Comparison of ENCODE assay signal across 8 cellular contexts in genomic region chr3:143674100-143674968, GRCh38.
DNase-seq lines count a peak whose midpoint lies in the region; ATAC-seq lines count a peak whose summit lies in the region.

No MANE protein-coding gene starts in this region.

- DNase-seq in COLO668 (lab: John Stamatoyannopoulos, UW; ENCODE audit: unreplicated experiment) (peak; percentile 60), NCI-H774 (lab: John Stamatoyannopoulos, UW) (peak; percentile 33), midbrain (lab: John Stamatoyannopoulos, UW) (peak; percentile 81)
- DNase-seq in activated CD8-positive, alpha-beta memory T cell treated with anti-CD3 and anti-CD28 coated beads for 1 hour (ENCODE audit: extremely low read depth in 1 of 2, low read depth in 1 of 2) = peak; percentile 31 to 41
- peak; percentile 46 to 50 for DNase-seq in stimulated activated CD8-positive, alpha-beta memory T cell treated with anti-CD3 and anti-CD28 coated beads, Interleukin-4, amount 100 ng/mL, for 1 hour (ENCODE audit: low read depth in 2 of 2, low spot score in 1 of 2)

- no peaks in the 10 kb centered on the region for H3K9me3 ChIP-seq in endocrine pancreas (ENCODE audit: control insufficient read depth, low read length)

- peak overlapping the region; percentile 60 for H3K4me3 ChIP-seq in endocrine pancreas (ENCODE audit: control insufficient read depth, insufficient read depth, low read length)

- H3K36me3 ChIP-seq in endocrine pancreas (ENCODE audit: control insufficient read depth, insufficient read depth, low read length) = no peaks in the 10 kb centered on the region

- no peaks in the 10 kb centered on the region for H3K27me3 ChIP-seq in endocrine pancreas (ENCODE audit: control insufficient read depth, insufficient read depth, low read length)

- no peak overlapping the region for H3K9ac ChIP-seq in endocrine pancreas (ENCODE audit: control insufficient read depth, insufficient read depth, low read length)

- ATAC-seq in GM19463 (IDR thresholded peaks at IDR 0.05; ENCODE audit: unreplicated experiment) = peak; percentile 65
- peak; percentile 48 for ATAC-seq in HG03565 (IDR thresholded peaks at IDR 0.05; ENCODE audit: unreplicated experiment)

- H3K4me1 ChIP-seq in endocrine pancreas (ENCODE audit: control insufficient read depth, insufficient read depth, low read length) = peaks cover 4% of the 10 kb centered on the region

Comparison
In these comparisons a context has a peak if more than half of its experiments do, and no peak if none do; other contexts are left out.
1. Peak in every context shown above with its lines: DNase-seq, ATAC-seq and H3K4me3 ChIP-seq.